8 cellular contexts compared by ENCODE assay signal in the genomic region with DNA sequence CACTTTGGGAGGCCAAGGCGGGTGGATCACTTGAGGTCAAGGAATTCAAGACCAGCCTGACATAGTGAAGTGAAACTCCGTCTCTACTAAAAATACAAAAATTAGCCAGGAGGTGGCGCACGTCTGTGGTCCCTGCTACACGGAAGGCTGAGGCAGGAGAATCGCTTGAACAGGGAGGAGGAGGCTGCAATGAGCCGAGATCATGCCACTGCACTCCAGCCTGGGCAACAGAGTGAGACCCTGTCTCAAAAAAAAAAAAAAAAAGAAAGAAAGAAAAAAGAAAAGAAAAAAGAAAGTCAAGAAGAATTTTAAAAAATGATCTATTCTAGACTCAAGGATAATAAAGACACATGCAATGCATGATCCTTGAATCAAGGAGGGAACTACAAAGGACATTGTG. TPM values are rescaled to one million over a fixed set of nuclear protein-coding genes. Genes with fewer than 3 reads are reported as not detected.
DNase-seq lines count a peak whose midpoint lies in the region; ATAC-seq and TF ChIP-seq lines count a peak whose summit lies in the region.
"Not testable (repeated sequence)": the region's sequence is repeated elsewhere in the genome, so short reads cannot be mapped to it uniquely, and the experiment has no call there.

No MANE protein-coding gene starts in this region.

- DNase-seq in GM10248 (ENCODE audit: extremely low spot score); upper lobe of right lung: not testable (repeated sequence)
- DNase-seq in LHCN-M2 (ENCODE audit: low read depth) = peak; percentile 59
- peak; percentile 70 for DNase-seq in OCI-LY7 (ENCODE audit: low spot score)
- peak; percentile 32 to 47 for DNase-seq in activated CD4-positive, alpha-beta T cell treated with anti-CD3 and anti-CD28 coated beads, Interleukin-2, amount 50 U/mL, for 4 hours
- DNase-seq in central memory CD8-positive, alpha-beta T cell (ENCODE audit: low spot score in 2 of 2) = peak; percentile 43 to 47
- DNase-seq in iPS-NIHi11 (ENCODE audit: low spot score) = peak; percentile 42
- peak; percentile 66 for DNase-seq in sigmoid colon

- BruUV-seq in OCI-LY7 (replicated peaks; lab: Mats Ljungman, UMichigan) = not testable (repeated sequence)

- not testable (repeated sequence) for H3K27ac Mint-ChIP-seq in central memory CD8-positive, alpha-beta T cell (ENCODE audit: low read depth)

- CTCF ChIA-PET in GM10248 (lab: Yijun Ruan, JAX); OCI-LY7 (lab: Charles Lee; ENCODE audit: unreplicated experiment): not testable (repeated sequence)

- H3K79me2 ChIP-seq in OCI-LY7 (ENCODE audit: insufficient read depth, low read depth, low read length) = not testable (repeated sequence)

- intact Hi-C loops in OCI-LY7 (cut with micrococcal nuclease; ENCODE audit: unreplicated experiment) (loop anchor here (1.0 to 5.0 kb wide), 3 partner anchors 22 to 311 kb away; no protein-coding TSS in a partner anchor), sigmoid colon (cut with DNase I) (loop anchor here (5.0 kb wide), 1 partner anchor 61 kb away; no protein-coding TSS in a partner anchor)
- intact Hi-C loops in upper lobe of right lung (cut with DNase I) = not testable (repeated sequence)

- 2 to 9% methylated on average over 7 of the region's 7 CpGs for WGBS in sigmoid colon, 2 donors

- H3K9me2 ChIP-seq in OCI-LY7 (ENCODE audit: insufficient read depth, low read length) = not testable (repeated sequence)

- not testable (repeated sequence) for H3K4me1 Mint-ChIP-seq in central memory CD8-positive, alpha-beta T cell

- peaks cover 47% of the 10 kb centered on the region for H3K27me3 Mint-ChIP-seq in central memory CD8-positive, alpha-beta T cell

- not testable (repeated sequence) for H3K4me3 Mint-ChIP-seq in central memory CD8-positive, alpha-beta T cell

- H3K36me3 Mint-ChIP-seq in central memory CD8-positive, alpha-beta T cell (ENCODE audit: insufficient read depth) = not testable (repeated sequence)

- TF ChIP-seq POLR2A in sigmoid colon (IDR thresholded peaks at IDR 0.05) = not testable (repeated sequence)

- not testable (repeated sequence) for H3K4me1 ChIP-seq in OCI-LY7 (ENCODE audit: insufficient read depth, low read length, poor library complexity, severe bottlenecking); sigmoid colon; upper lobe of right lung

- POLR2A ChIA-PET in GM10248 (lab: Yijun Ruan, JAX); OCI-LY7 (lab: Charles Lee): not testable (repeated sequence)

- H3K27me3 ChIP-seq in sigmoid colon, upper lobe of right lung: not testable (repeated sequence)

- not testable (repeated sequence) for TF ChIP-seq EP300 in sigmoid colon (IDR thresholded peaks at IDR 0.05)

- peak; percentile 24 for ATAC-seq in central memory CD8-positive, alpha-beta T cell (replicated peaks; ENCODE audit: extremely low read depth, poor library complexity, severe bottlenecking)
- peak; percentile 91 for ATAC-seq in upper lobe of right lung

- not testable (repeated sequence) for H4K20me1 ChIP-seq in OCI-LY7 (ENCODE audit: insufficient read depth, low read length)

- not testable (repeated sequence) for H3K4me3 ChIP-seq in OCI-LY7 (ENCODE audit: low read depth, low read length, poor library complexity, severe bottlenecking); sigmoid colon; upper lobe of right lung

- H3K4me2 ChIP-seq in OCI-LY7 (ENCODE audit: low read length) = not testable (repeated sequence)

- peak; percentile 67 for TF ChIP-seq CTCF in GM10248 (IDR thresholded peaks at IDR 0.05; ENCODE audit: control extremely low read depth, extremely low read depth, low read depth, missing control alignments)
- peak; percentile 80 for TF ChIP-seq CTCF in OCI-LY7 (conservative IDR thresholded peaks at IDR 0.05; ENCODE audit: low read length)
- TF ChIP-seq CTCF in sigmoid colon (IDR thresholded peaks at IDR 0.05) = peak; percentile 34 to 49 (median 42)
- peak; percentile 73 for TF ChIP-seq CTCF in upper lobe of right lung (IDR thresholded peaks at IDR 0.05)

- H3K9me3 ChIP-seq in OCI-LY7 (ENCODE audit: low read length); sigmoid colon; upper lobe of right lung: not testable (repeated sequence)

- H3K36me3 ChIP-seq in OCI-LY7 (ENCODE audit: insufficient read depth, low read length); sigmoid colon; upper lobe of right lung: not testable (repeated sequence)

- H2AFZ ChIP-seq in OCI-LY7 (ENCODE audit: low read length) = not testable (repeated sequence)

- H3K27ac ChIP-seq in OCI-LY7 (ENCODE audit: low read depth, low read length, poor library complexity, severe bottlenecking); sigmoid colon; upper lobe of right lung: not testable (repeated sequence)

- not testable (repeated sequence) for H3K9me3 Mint-ChIP-seq in central memory CD8-positive, alpha-beta T cell

RNA-seq across cellular contexts. Expression of gene UNC5CL, which starts 32.8 kb away (rescaled TPM):
- total RNA-seq in LHCN-M2 (2014; rRNA removed) = under 0.01 TPM in 1 of 2 replicates, not detected in the other
- 0.01 TPM for polyA plus RNA-seq in LHCN-M2 (2012)
- 0.62 and 0.85 TPM in 2 replicates for total RNA-seq in OCI-LY7 (2014; rRNA removed; shearing (Covaris generic))
- total RNA-seq in OCI-LY7 (2022) = 0.49 and 0.63 TPM in 2 replicates
- total RNA-seq in sigmoid colon = 1 to 10 TPM in 2 of 4 donors, under 1 TPM in 2; 0.36 to 1.8 (median 0.82) TPM
- polyA plus RNA-seq in sigmoid colon = 1 to 10 TPM in 2 of 3 donors, under 1 TPM in 1; 0.46 to 6.0 (median 1.2) TPM
- total RNA-seq in upper lobe of right lung = 1.4 TPM

RNA-seq across cellular contexts. Expression of gene TSPO2, which starts 36.0 kb away (rescaled TPM):
- not detected in 2 replicates for total RNA-seq in LHCN-M2 (2014; rRNA removed)
- polyA plus RNA-seq in LHCN-M2 (2012) = not detected
- total RNA-seq in OCI-LY7 (2014; rRNA removed; shearing (Covaris generic)) = not detected in 2 replicates
- total RNA-seq in OCI-LY7 (2022) = not detected in 2 replicates
- not detected for total RNA-seq in sigmoid colon
- under 1 TPM in 1 of 3 donors, not detected in 2; 0.48 TPM for polyA plus RNA-seq in sigmoid colon
- total RNA-seq in upper lobe of right lung = not detected

RNA-seq across cellular contexts. Expression of gene APOBEC2, which starts 46.8 kb away (rescaled TPM):
- total RNA-seq in LHCN-M2 (2014; rRNA removed) = 0.63 TPM in 1 of 2 replicates, not detected in the other
- not detected for polyA plus RNA-seq in LHCN-M2 (2012)
- total RNA-seq in OCI-LY7 (2014; rRNA removed; shearing (Covaris generic)) = not detected in 2 replicates
- not detected in 2 replicates for total RNA-seq in OCI-LY7 (2022)
- total RNA-seq in sigmoid colon = 1 to 10 TPM in 1 of 4 donors, under 1 TPM in 3; 0.66 to 1.1 (median 0.70) TPM
- under 1 TPM in 1 of 3 donors, not detected in 2; 0.20 TPM for polyA plus RNA-seq in sigmoid colon
- not detected for total RNA-seq in upper lobe of right lung
